ENCODE assay signal across 28 cellular contexts in the genomic region with DNA sequence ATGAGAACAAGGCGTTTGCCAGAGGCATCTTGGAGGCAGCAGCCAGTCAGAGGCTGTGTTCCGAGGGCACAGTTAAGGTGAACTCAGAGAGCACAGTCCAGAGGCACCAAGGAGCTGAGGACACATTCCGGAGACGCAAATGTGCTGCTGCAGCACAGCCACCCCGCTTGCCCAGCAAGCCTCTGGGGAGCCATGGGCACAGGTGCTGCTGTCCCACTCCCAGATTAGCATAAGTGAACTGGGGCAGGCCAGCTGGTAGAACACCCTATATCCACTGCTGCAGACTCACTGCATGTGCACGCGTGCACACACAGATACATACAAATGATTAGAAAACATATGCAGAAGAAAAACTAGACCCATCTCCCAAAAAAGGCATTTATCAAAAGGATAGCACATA.
"Had no signal": no experiment of that assay in that cellular context is flagged by ENCODE, and none has a peak within 500 bp of the region (broad histone marks: within the 10 kb centered on the region; RNA-seq: fewer than 3 reads in every experiment).

No MANE protein-coding gene starts in this region.

- ATAC-seq: activated CD4-positive, alpha-beta T cell treated with anti-CD3 and anti-CD28 coated beads for 36 hours; activated CD4-positive, CD25-positive, alpha-beta regulatory T cell treated with anti-CD3 and anti-CD28 coated beads, Interleukin-2, amount 50 U/mL, for 24 hours; activated CD8-positive, alpha-beta T cell treated with anti-CD3 and anti-CD28 coated beads, Interleukin-2, amount 10 ng/mL, durations not matched to agents 7 days and 5 days; activated naive CD4-positive, alpha-beta T cell treated with anti-CD3 and anti-CD28 coated beads, Interleukin-2, amount 50 U/mL, for 72 hours; body of pancreas; PC-3 had no signal

- DNase-seq: activated CD4-positive, alpha-beta T cell treated with anti-CD3 and anti-CD28 coated beads for 36 hours; activated CD4-positive, alpha-beta T cell treated with anti-CD3 and anti-CD28 coated beads, Interleukin-2, amount 10 ng/mL, durations not matched to agents 7 days and 5 days; activated CD4-positive, alpha-beta T cell treated with anti-CD3 and anti-CD28 coated beads, Interleukin-2, amount 50 U/mL, for 48 hours; activated CD8-positive, alpha-beta T cell treated with anti-CD3 and anti-CD28 coated beads, Interleukin-2, amount 10 ng/mL, durations not matched to agents 7 days and 5 days; activated gamma-delta T cell treated with Interleukin-2 at 50 U/mL for 16 hours; activated naive CD4-positive, alpha-beta T cell treated with anti-CD3 and anti-CD28 coated beads for 36 hours; activated T-cell treated with anti-CD3 and anti-CD28 coated beads, Interleukin-2, amount 50 U/mL, for 24 hours; adrenal gland; body of pancreas; NCI-H1105; NCI-H1417 treated with DMSO at 0.1 percent for 48 hours; NCI-H187 treated with DMSO at 0.1 percent for 48 hours; NCI-H2081; NCI-H2171 treated with DMSO at 0.1 percent for 48 hours; NCI-H2227 treated with DMSO at 0.1 percent for 48 hours; NCI-H446; NCI-H510A treated with DMSO at 0.1 percent for 48 hours; PC-3; Right ventricle myocardium superior; SJCRH30 had no signal

- H3K36me3 Mint-ChIP-seq: activated naive CD4-positive, alpha-beta T cell treated with anti-CD3 and anti-CD28 coated beads, Interleukin-2, amount 50 U/mL, for 72 hours had no signal

- H3K36me3 ChIP-seq: adrenal gland, breast epithelium, SJCRH30 had no signal

- H3K9me3 ChIP-seq: adrenal gland, body of pancreas, breast epithelium, SJCRH30 had no signal

- H3K4me3 ChIP-seq: adrenal gland, body of pancreas, breast epithelium, SJCRH30, SK-N-MC had no signal

- H3K9me3 Mint-ChIP-seq: activated CD4-positive, alpha-beta T cell treated with anti-CD3 and anti-CD28 coated beads, Interleukin-2, amount 10 ng/mL, durations not matched to agents 7 days and 5 days; activated naive CD4-positive, alpha-beta T cell treated with anti-CD3 and anti-CD28 coated beads for 36 hours; activated naive CD4-positive, alpha-beta T cell treated with anti-CD3 and anti-CD28 coated beads, Interleukin-2, amount 50 U/mL, for 72 hours; activated T-cell treated with anti-CD3 and anti-CD28 coated beads, Interleukin-2, amount 50 U/mL, for 24 hours; activated T-helper 2 cell treated with anti-CD3 and anti-CD28 coated beads, Interferon-gamma antibody, Interleukin-2, Interleukin-4, amounts not matched to agents 10 μg/mL and 5 μg/mL and 100 μg/mL, durations not matched to agents 14 hours and 24 hours and 36 hours; T-helper 1 cell treated with Interleukin-12 subunit alpha and Interleukin-12 subunit beta and Interleukin-4 antibody, amounts not matched to agents 30 μg/mL and 1 μg/mL, for 36 hours; T-helper 2 cell treated with Interferon-gamma antibody and Interleukin-4, amounts not matched to agents 5 μg/mL and 100 μg/mL, for 36 hours had no signal

- H3K4me1 Mint-ChIP-seq: activated CD4-positive, alpha-beta T cell treated with anti-CD3 and anti-CD28 coated beads for 36 hours; activated CD4-positive, alpha-beta T cell treated with anti-CD3 and anti-CD28 coated beads, Interleukin-2, amount 10 ng/mL, durations not matched to agents 7 days and 5 days had no signal

- H3K4me1 ChIP-seq: adrenal gland, body of pancreas, breast epithelium had no signal

- H3K27me3 ChIP-seq: adrenal gland, body of pancreas, breast epithelium, SJCRH30 had no signal

- H3K27ac ChIP-seq: adrenal gland, body of pancreas, breast epithelium, RWPE1, SJCRH30, SK-N-MC had no signal

- H3K27ac Mint-ChIP-seq: activated CD4-positive, alpha-beta T cell treated with anti-CD3 and anti-CD28 coated beads for 36 hours; activated CD4-positive, alpha-beta T cell treated with anti-CD3 and anti-CD28 coated beads, Interleukin-2, amount 10 ng/mL, durations not matched to agents 7 days and 5 days; activated CD8-positive, alpha-beta T cell treated with anti-CD3 and anti-CD28 coated beads, Interleukin-2, amount 10 ng/mL, durations not matched to agents 7 days and 5 days; activated naive CD4-positive, alpha-beta T cell treated with anti-CD3 and anti-CD28 coated beads for 36 hours; activated naive CD4-positive, alpha-beta T cell treated with anti-CD3 and anti-CD28 coated beads, Interleukin-2, amount 50 U/mL, for 72 hours; activated T-cell treated with anti-CD3 and anti-CD28 coated beads, Interleukin-2, amount 50 U/mL, for 24 hours; activated T-helper 2 cell treated with anti-CD3 and anti-CD28 coated beads, Interferon-gamma antibody, Interleukin-2, Interleukin-4, amounts not matched to agents 10 μg/mL and 5 μg/mL and 100 μg/mL, durations not matched to agents 14 hours and 24 hours and 36 hours; T-helper 1 cell treated with Interleukin-12 subunit alpha and Interleukin-12 subunit beta and Interleukin-4 antibody, amounts not matched to agents 30 μg/mL and 1 μg/mL, for 36 hours; T-helper 2 cell treated with Interferon-gamma antibody and Interleukin-4, amounts not matched to agents 5 μg/mL and 100 μg/mL, for 36 hours had no signal

- H3K4me3 Mint-ChIP-seq: activated CD4-positive, alpha-beta T cell treated with anti-CD3 and anti-CD28 coated beads for 36 hours; activated CD4-positive, alpha-beta T cell treated with anti-CD3 and anti-CD28 coated beads, Interleukin-2, amount 10 ng/mL, durations not matched to agents 7 days and 5 days; activated CD8-positive, alpha-beta T cell treated with anti-CD3 and anti-CD28 coated beads, Interleukin-2, amount 10 ng/mL, durations not matched to agents 7 days and 5 days; activated naive CD4-positive, alpha-beta T cell treated with anti-CD3 and anti-CD28 coated beads for 36 hours; activated T-cell treated with anti-CD3 and anti-CD28 coated beads, Interleukin-2, amount 50 U/mL, for 24 hours; T-helper 1 cell treated with Interleukin-12 subunit alpha and Interleukin-12 subunit beta and Interleukin-4 antibody, amounts not matched to agents 30 μg/mL and 1 μg/mL, for 36 hours; T-helper 2 cell treated with Interferon-gamma antibody and Interleukin-4, amounts not matched to agents 5 μg/mL and 100 μg/mL, for 36 hours had no signal
